ENCODE assay signal across 8 cellular contexts in genomic region chr17:64505320-64506200, GRCh38. TPM values are rescaled to one million over a fixed set of nuclear protein-coding genes. Genes with fewer than 3 reads are reported as not detected.
DNase-seq lines count a peak whose midpoint lies in the region; ATAC-seq and TF ChIP-seq lines count a peak whose summit lies in the region.

No MANE protein-coding gene starts in this region.

- intact Hi-C loops in activated CD4-positive, alpha-beta T cell treated with anti-CD3 and anti-CD28 coated beads for 36 hours (cut with DNase I, micrococcal nuclease) = loop anchor here (1.0 to 5.0 kb wide), 14 partner anchors 8 to 803 kb away; partner anchors contain the start of genes POLG2 (in 2 of the 2), CCDC47 (in 1 of the 2), ERN1 (in 1 of the 2) and FTSJ3 (in 1 of the 2)

- H3K4me1 ChIP-seq in DND-41 (ENCODE audit: insufficient read depth, low read length) = peaks cover 70% of the 10 kb centered on the region

- H4K20me1 ChIP-seq in DND-41 (ENCODE audit: insufficient read depth, low read length) = peaks cover 76% of the 10 kb centered on the region

- peaks cover 73% of the 10 kb centered on the region for H3K36me3 ChIP-seq in DND-41 (ENCODE audit: insufficient read depth, low read length)

- H3K27me3 ChIP-seq in DND-41 (ENCODE audit: insufficient read depth, low read length, poor library complexity) = no peaks in the 10 kb centered on the region

- ATAC-seq in DND-41 (ENCODE audit: insufficient read depth, low read depth) (peak; percentile 57), HG02970 (IDR thresholded peaks at IDR 0.05; ENCODE audit: low FRiP score, unreplicated experiment) (peak; percentile 1)
- ATAC-seq in activated CD4-positive, alpha-beta T cell treated with anti-CD3 and anti-CD28 coated beads for 36 hours = peak; percentile 43

- H3K9me3 Mint-ChIP-seq in activated CD4-positive, alpha-beta T cell treated with anti-CD3 and anti-CD28 coated beads for 36 hours (ENCODE audit: low read depth) = no peaks in the 10 kb centered on the region
- no peaks in the 10 kb centered on the region for H3K9me3 Mint-ChIP-seq in chondrocyte (ENCODE audit: low read depth)

- H3K27me3 Mint-ChIP-seq in activated CD4-positive, alpha-beta T cell treated with anti-CD3 and anti-CD28 coated beads for 36 hours = no peaks in the 10 kb centered on the region
- no peaks in the 10 kb centered on the region for H3K27me3 Mint-ChIP-seq in chondrocyte (ENCODE audit: low read depth)

- peaks cover 58% of the 10 kb centered on the region for H3K4me1 Mint-ChIP-seq in activated CD4-positive, alpha-beta T cell treated with anti-CD3 and anti-CD28 coated beads for 36 hours
- H3K4me1 Mint-ChIP-seq in chondrocyte (ENCODE audit: low read depth) = peaks cover 58% of the 10 kb centered on the region

- H3K27ac Mint-ChIP-seq in activated CD4-positive, alpha-beta T cell treated with anti-CD3 and anti-CD28 coated beads for 36 hours = peak overlapping the region; percentile 100
- peak overlapping the region; percentile 100 for H3K27ac Mint-ChIP-seq in chondrocyte (ENCODE audit: unreplicated experiment)

- H3K79me2 ChIP-seq in DND-41 (ENCODE audit: insufficient read depth, low read length) = peaks cover 96% of the 10 kb centered on the region

- POLR2A ChIA-PET in activated CD4-positive, alpha-beta T cell treated with anti-CD3 and anti-CD28 coated beads for 36 hours (lab: Charles Lee) = interaction anchor here (0.6 to 3.9 kb wide), 19 partner anchors 9 to 723 kb away, joined by 3 to 111 read pairs (median 4); partner anchors contain the start of genes ERN1, POLG2 and SMURF2

- TF ChIP-seq CTCF in DND-41 (IDR thresholded peaks at IDR 0.05; ENCODE audit: borderline replicate concordance, extremely low read depth, low read length, poor library complexity, severe bottlenecking) = peak; percentile 1
- no peak for TF ChIP-seq CTCF in chondrocyte (IDR thresholded peaks at IDR 0.05)

- DNase-seq in DND-41 = peak; percentile 88
- DNase-seq in NCI-H446 treated with DMSO at 0.1 percent for 48 hours (lab: John Stamatoyannopoulos, UW) = peak; percentile 51
- DNase-seq in activated CD4-positive, alpha-beta T cell treated with anti-CD3 and anti-CD28 coated beads for 36 hours = peak; percentile 93
- DNase-seq in chondrocyte (ENCODE audit: low spot score) = peak; percentile 93
- DNase-seq in kidney tubule cell (ENCODE audit: low spot score) = peak; percentile 86
- DNase-seq in stimulated activated CD4-positive, alpha-beta T cell treated with anti-CD3 and anti-CD28 coated beads, Interleukin-15, amount 100 ng/mL, for 24 hours = peak; percentile 88
- no peak for DNase-seq in cortex of kidney (lab: John Stamatoyannopoulos, UW)

- CTCF ChIA-PET in activated CD4-positive, alpha-beta T cell treated with anti-CD3 and anti-CD28 coated beads for 36 hours (lab: Charles Lee) = interaction anchor here (0.6 to 3.6 kb wide), 5 partner anchors 9 to 144 kb away, joined by 3 to 26 read pairs (median 3); partner anchors contain the start of gene POLG2

- peak overlapping the region; percentile 100 for H3K27ac ChIP-seq in DND-41 (ENCODE audit: low read length)

- no peaks in the 10 kb centered on the region for H3K9me3 ChIP-seq in DND-41 (ENCODE audit: insufficient read depth, low read length, severe bottlenecking)

- peak overlapping the region; percentile 85 for H3K4me2 ChIP-seq in DND-41 (ENCODE audit: insufficient read depth, low read length)

- peak overlapping the region; percentile 100 for H3K9ac ChIP-seq in DND-41 (ENCODE audit: low read depth, low read length)

- peak overlapping the region; percentile 100 for H3K4me3 Mint-ChIP-seq in activated CD4-positive, alpha-beta T cell treated with anti-CD3 and anti-CD28 coated beads for 36 hours
- peak overlapping the region; percentile 100 for H3K4me3 Mint-ChIP-seq in chondrocyte (ENCODE audit: unreplicated experiment)

- H3K36me3 Mint-ChIP-seq in activated CD4-positive, alpha-beta T cell treated with anti-CD3 and anti-CD28 coated beads for 36 hours (ENCODE audit: low read depth) = peaks cover 68% of the 10 kb centered on the region
- peaks cover 50% of the 10 kb centered on the region for H3K36me3 Mint-ChIP-seq in chondrocyte (ENCODE audit: low read depth)

- H2AFZ ChIP-seq in DND-41 (ENCODE audit: low read depth, low read length) = peak overlapping the region; percentile 57; the same call in 1 of the 2 replicates

- H3K4me3 ChIP-seq in DND-41 (ENCODE audit: low read depth in 1 of 2, low read length in 2 of 2) = peak overlapping the region; percentile 82 to 97

RNA-seq across cellular contexts. Expression of gene DDX5, which starts 0.5 kb away (rescaled TPM):
- 100 to 1,000 TPM; 575 TPM for total RNA-seq in activated CD4-positive, alpha-beta T cell treated with anti-CD3 and anti-CD28 coated beads for 36 hours
- total RNA-seq in chondrocyte = 582 to 747 TPM (median 611 TPM) in 3 replicates

RNA-seq across cellular contexts. Expression of gene CEP95, which starts 1.2 kb away (rescaled TPM):
- 10 to 100 TPM; 40.5 to 42.8 TPM for total RNA-seq in activated CD4-positive, alpha-beta T cell treated with anti-CD3 and anti-CD28 coated beads for 36 hours
- 29.2 to 34.0 TPM (median 29.6 TPM) in 3 replicates for total RNA-seq in chondrocyte

RNA-seq across cellular contexts. Expression of gene POLG2, which starts 8.7 kb away (rescaled TPM):
- 10 to 100 TPM; 26.9 to 30.2 TPM for total RNA-seq in activated CD4-positive, alpha-beta T cell treated with anti-CD3 and anti-CD28 coated beads for 36 hours
- 10.3 to 13.1 TPM (median 11.7 TPM) in 3 replicates for total RNA-seq in chondrocyte

RNA-seq across cellular contexts. Expression of gene MILR1, which starts 56.6 kb away (rescaled TPM):
- under 1 TPM in 1 of 2 experiments, not detected in 1; 0.30 TPM for total RNA-seq in activated CD4-positive, alpha-beta T cell treated with anti-CD3 and anti-CD28 coated beads for 36 hours
- total RNA-seq in chondrocyte = not detected in 3 replicates

Comparison
In these comparisons a context has a peak if more than half of its experiments do, and no peak if none do; other contexts are left out.
1. ATAC-seq: peak in every context shown above with its lines; median percentile 57 in DND-41; 43 in activated CD4-positive, alpha-beta T cell treated with anti-CD3 and anti-CD28 coated beads for 36 hours; 1 in HG02970.